Comparison of ENCODE assay signal across 27 cellular contexts in the genomic region with DNA sequence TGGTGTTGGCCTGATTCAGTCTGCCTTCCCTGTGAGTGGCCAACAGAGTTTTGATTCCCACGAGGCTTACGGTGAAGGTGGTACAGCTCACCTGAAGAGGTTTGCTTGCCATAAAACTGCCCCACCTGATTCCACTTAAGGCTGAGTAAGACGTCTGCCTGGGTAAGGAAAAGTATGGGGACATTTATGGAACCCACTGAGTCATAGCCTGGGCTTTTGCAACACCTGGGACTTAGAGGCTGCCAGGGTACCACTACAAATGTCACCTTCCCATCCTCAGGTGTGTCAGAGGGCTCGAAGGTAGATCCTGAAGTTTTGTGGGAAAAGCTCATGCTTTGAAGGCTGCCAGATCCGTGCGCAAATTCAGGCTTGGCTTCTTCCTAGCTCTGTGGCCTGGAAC. TPM values are rescaled to one million over a fixed set of nuclear protein-coding genes. Genes with fewer than 3 reads are reported as not detected.
"Had no signal": no experiment of that assay in that cellular context is flagged by ENCODE, and none has a peak within 500 bp of the region (broad histone marks: within the 10 kb centered on the region; RNA-seq: fewer than 3 reads in every experiment).

No MANE protein-coding gene starts in this region.

- ATAC-seq: activated T-helper 17 cell treated with anti-CD3 and anti-CD28 coated beads, Interleukin-2, amount 50 U/mL, for 72 hours; Panc1; Right ventricle myocardium inferior; T-cell had no signal

- H3K27ac ChIP-seq: SK-N-MC, VCaP had no signal

- H3K4me3 ChIP-seq: SK-N-MC had no signal

- FAIRE-seq: astrocyte had no signal

- DNase-seq: activated CD4-positive, alpha-beta memory T cell treated with anti-CD3 and anti-CD28 coated beads, Interleukin-2, amount 10 ng/mL, durations not matched to agents 7 days and 5 days; activated CD4-positive, alpha-beta T cell treated with anti-CD3 and anti-CD28 coated beads, Interleukin-2, amount 10 ng/mL, durations not matched to agents 7 days and 5 days; activated CD4-positive, CD25-positive, alpha-beta regulatory T cell; activated gamma-delta T cell; activated naive CD4-positive, alpha-beta T cell treated with anti-CD3 and anti-CD28 coated beads for 36 hours; activated T-cell treated with anti-CD3 and anti-CD28 coated beads for 4 hours; activated T-cell treated with anti-CD3 and anti-CD28 coated beads, Interleukin-2, amount 50 U/mL, for 48 hours; amygdala; NCI-H1105 treated with DMSO at 0.1 percent for 48 hours; NCI-H146; NCI-H187 treated with DMSO at 0.1 percent for 48 hours; NCI-H2081 treated with DMSO at 0.1 percent for 48 hours; NCI-H2171 treated with DMSO at 0.1 percent for 48 hours; NCI-H526; NCI-H82; RPMI8226; T-cell; T-helper 2 cell had no signal

RNA-seq across cellular contexts. Expression of gene SLCO2A1, which starts 56.9 kb away (rescaled TPM):
- total RNA-seq: activated CD4-positive, alpha-beta memory T cell treated with anti-CD3 and anti-CD28 coated beads, Interleukin-2, amount 10 ng/mL, durations not matched to agents 7 days and 5 days; activated CD4-positive, alpha-beta T cell treated with anti-CD3 and anti-CD28 coated beads, Interleukin-2, amount 10 ng/mL, durations not matched to agents 7 days and 5 days; activated CD8-positive, alpha-beta memory T cell treated with anti-CD3 and anti-CD28 coated beads for 36 hours; activated naive CD4-positive, alpha-beta T cell treated with anti-CD3 and anti-CD28 coated beads for 36 hours; activated T-helper 17 cell treated with anti-CD3 and anti-CD28 coated beads, Interleukin-2, amount 50 U/mL, for 72 hours; NCI-H460; OCI-LY7 had no signal
